24 cellular contexts compared by ENCODE assay signal in genomic region chr6:5869261-5869660, GRCh38.
DNase-seq lines count a peak whose midpoint lies in the region; ATAC-seq and TF ChIP-seq lines count a peak whose summit lies in the region.
"Had no signal": no experiment of that assay in that cellular context is flagged by ENCODE, and none has a peak within 500 bp of the region (broad histone marks: within the 10 kb centered on the region; RNA-seq: fewer than 3 reads in every experiment).

No MANE protein-coding gene starts in this region.

- no peak for ATAC-seq in stimulated activated naive CD8-positive, alpha-beta T cell treated with anti-CD3 and anti-CD28 coated beads, Interleukin-15, Interleukin-2, amounts not matched to agents 100 U/mL and 50 U/mL, for 24 hours
- ATAC-seq: gastrocnemius medialis, Right ventricle myocardium inferior had no signal

- no peak for TF ChIP-seq POLR2A in vagina (IDR thresholded peaks at IDR 0.05)

- H3K4me3 ChIP-seq in KMS-11 (IDR thresholded peaks at IDR 0.05; ENCODE audit: insufficient read depth, low read depth, low read length) (no peak overlapping the region), tibial artery (no peak overlapping the region), vagina (no peak overlapping the region), SJCRH30 (no peak overlapping the region)
- H3K4me3 ChIP-seq: breast epithelium, colonic mucosa, esophagus squamous epithelium, gastrocnemius medialis, left ventricle myocardium inferior had no signal

- peak overlapping the region; percentile 42; the same call in 1 of the 2 replicates for H3K4me2 ChIP-seq in KMS-11

- no peak overlapping the region for H3K4me3 Mint-ChIP-seq in stimulated activated naive CD8-positive, alpha-beta T cell treated with anti-CD3 and anti-CD28 coated beads, Interleukin-15, Interleukin-2, amounts not matched to agents 100 ng/mL and 50 ng/mL, for 24 hours
- no peak overlapping the region for H3K4me3 Mint-ChIP-seq in activated naive CD8-positive, alpha-beta T cell treated with anti-CD3 and anti-CD28 coated beads for 36 hours

- intact Hi-C loops in tibial artery (cut with DNase I; ENCODE audit: low total_unique reads): no loop called here
- intact Hi-C loops in vagina (cut with DNase I): no loop called here

- H3K9me3 ChIP-seq in tibial artery: peaks cover 0 to 14% (median 9%) of the 10 kb centered on the region in 3 donors
- no peaks in the 10 kb centered on the region for H3K9me3 ChIP-seq in vagina
- no peaks in the 10 kb centered on the region for H3K9me3 ChIP-seq in SJCRH30 (replicated peaks)
- H3K9me3 ChIP-seq: breast epithelium, colonic mucosa, esophagus squamous epithelium had no signal

- no peaks in the 10 kb centered on the region for H3K36me3 ChIP-seq in KMS-11 (ENCODE audit: insufficient read depth)
- no peaks in the 10 kb centered on the region for H3K36me3 ChIP-seq in tibial artery
- no peaks in the 10 kb centered on the region for H3K36me3 ChIP-seq in vagina
- no peaks in the 10 kb centered on the region for H3K36me3 ChIP-seq in SJCRH30
- H3K36me3 ChIP-seq: breast epithelium, colonic mucosa, esophagus squamous epithelium, gastrocnemius medialis, left ventricle myocardium inferior had no signal

- H3K4me1 ChIP-seq in KMS-11 (ENCODE audit: low read depth, poor library complexity, severe bottlenecking) (peaks cover 66% of the 10 kb centered on the region), tibial artery (no peaks in the 10 kb centered on the region), vagina (no peaks in the 10 kb centered on the region), SJCRH30 (no peaks in the 10 kb centered on the region)
- H3K4me1 ChIP-seq: breast epithelium, colonic mucosa, left ventricle myocardium inferior had no signal

- no peak for DNase-seq in stimulated activated naive CD8-positive, alpha-beta T cell treated with anti-CD3 and anti-CD28 coated beads, Interleukin-15, Interleukin-2, amounts not matched to agents 100 U/mL and 50 U/mL, for 24 hours
- no peak for DNase-seq in activated naive CD8-positive, alpha-beta T cell treated with anti-CD3 and anti-CD28 coated beads for 36 hours
- DNase-seq in tibial artery (no peak), vagina (ENCODE audit: extremely low spot score in 2 of 2) (no peak), SJCRH30 (no peak)
- DNase-seq: activated CD4-positive, CD25-positive, alpha-beta regulatory T cell treated with anti-CD3 and anti-CD28 coated beads, Interleukin-2, amount 50 U/mL, for 72 hours; activated effector memory CD4-positive, alpha-beta T cell treated with anti-CD3 and anti-CD28 coated beads, Interleukin-2, amount 50 U/mL, for 16 hours; amygdala; colonic mucosa; esophagus squamous epithelium; gastrocnemius medialis; GOT3; hypothalamus; left ventricle myocardium inferior; NCI-H1436; NCI-H2107; NCI-H446; NCI-H82; OCI-M1 had no signal

- H3K79me2 ChIP-seq in KMS-11 (ENCODE audit: insufficient read depth, low read depth): no peaks in the 10 kb centered on the region

- H4K20me1 ChIP-seq in KMS-11 (ENCODE audit: insufficient read depth): no peaks in the 10 kb centered on the region

- peak overlapping the region; percentile 7; the same call in 1 of the 2 replicates for H2AFZ ChIP-seq in KMS-11 (ENCODE audit: low read depth)

- no peak overlapping the region for H3K9ac ChIP-seq in KMS-11

- H3K27ac Mint-ChIP-seq in stimulated activated naive CD8-positive, alpha-beta T cell treated with anti-CD3 and anti-CD28 coated beads, Interleukin-15, Interleukin-2, amounts not matched to agents 100 ng/mL and 50 ng/mL, for 24 hours: peak overlapping the region; percentile 9
- H3K27ac Mint-ChIP-seq in activated naive CD8-positive, alpha-beta T cell treated with anti-CD3 and anti-CD28 coated beads for 36 hours: peak overlapping the region; percentile 30

- peaks cover 16% of the 10 kb centered on the region for H3K9me3 Mint-ChIP-seq in stimulated activated naive CD8-positive, alpha-beta T cell treated with anti-CD3 and anti-CD28 coated beads, Interleukin-15, Interleukin-2, amounts not matched to agents 100 ng/mL and 50 ng/mL, for 24 hours
- H3K9me3 Mint-ChIP-seq in activated naive CD8-positive, alpha-beta T cell treated with anti-CD3 and anti-CD28 coated beads for 36 hours: peaks cover 22% of the 10 kb centered on the region

- peaks cover 65% of the 10 kb centered on the region for H3K4me1 Mint-ChIP-seq in stimulated activated naive CD8-positive, alpha-beta T cell treated with anti-CD3 and anti-CD28 coated beads, Interleukin-15, Interleukin-2, amounts not matched to agents 100 ng/mL and 50 ng/mL, for 24 hours (ENCODE audit: low read depth)
- peaks cover 48% of the 10 kb centered on the region for H3K4me1 Mint-ChIP-seq in activated naive CD8-positive, alpha-beta T cell treated with anti-CD3 and anti-CD28 coated beads for 36 hours

- TF ChIP-seq CTCF in KMS-11 (conservative IDR thresholded peaks at IDR 0.05; ENCODE audit: low read depth, low read length): no peak
- no peak for TF ChIP-seq CTCF in tibial artery (IDR thresholded peaks at IDR 0.05)
- no peak for TF ChIP-seq CTCF in vagina (IDR thresholded peaks at IDR 0.05)

- no peaks in the 10 kb centered on the region for H3K27me3 Mint-ChIP-seq in stimulated activated naive CD8-positive, alpha-beta T cell treated with anti-CD3 and anti-CD28 coated beads, Interleukin-15, Interleukin-2, amounts not matched to agents 100 ng/mL and 50 ng/mL, for 24 hours
- H3K27me3 Mint-ChIP-seq in activated naive CD8-positive, alpha-beta T cell treated with anti-CD3 and anti-CD28 coated beads for 36 hours: no peaks in the 10 kb centered on the region

- peaks cover 3% of the 10 kb centered on the region for H3K36me3 Mint-ChIP-seq in stimulated activated naive CD8-positive, alpha-beta T cell treated with anti-CD3 and anti-CD28 coated beads, Interleukin-15, Interleukin-2, amounts not matched to agents 100 ng/mL and 50 ng/mL, for 24 hours (ENCODE audit: low read depth)
- peaks cover 14% of the 10 kb centered on the region for H3K36me3 Mint-ChIP-seq in activated naive CD8-positive, alpha-beta T cell treated with anti-CD3 and anti-CD28 coated beads for 36 hours

- H3K27me3 ChIP-seq in KMS-11 (ENCODE audit: insufficient read depth, low read depth) (no peaks in the 10 kb centered on the region), tibial artery (no peaks in the 10 kb centered on the region), vagina (no peaks in the 10 kb centered on the region), SJCRH30 (no peaks in the 10 kb centered on the region)
- H3K27me3 ChIP-seq: breast epithelium, colonic mucosa, esophagus squamous epithelium, gastrocnemius medialis had no signal

- H3K27ac ChIP-seq in KMS-11: peak overlapping the region; percentile 41; the same call in 1 of the 2 replicates
- no peak overlapping the region for H3K27ac ChIP-seq in tibial artery
- no peak overlapping the region for H3K27ac ChIP-seq in vagina
- no peak overlapping the region for H3K27ac ChIP-seq in SJCRH30
- H3K27ac ChIP-seq: breast epithelium, C4-2B, colonic mucosa, esophagus squamous epithelium, gastrocnemius medialis, left ventricle myocardium inferior had no signal
